In the genomic region with DNA sequence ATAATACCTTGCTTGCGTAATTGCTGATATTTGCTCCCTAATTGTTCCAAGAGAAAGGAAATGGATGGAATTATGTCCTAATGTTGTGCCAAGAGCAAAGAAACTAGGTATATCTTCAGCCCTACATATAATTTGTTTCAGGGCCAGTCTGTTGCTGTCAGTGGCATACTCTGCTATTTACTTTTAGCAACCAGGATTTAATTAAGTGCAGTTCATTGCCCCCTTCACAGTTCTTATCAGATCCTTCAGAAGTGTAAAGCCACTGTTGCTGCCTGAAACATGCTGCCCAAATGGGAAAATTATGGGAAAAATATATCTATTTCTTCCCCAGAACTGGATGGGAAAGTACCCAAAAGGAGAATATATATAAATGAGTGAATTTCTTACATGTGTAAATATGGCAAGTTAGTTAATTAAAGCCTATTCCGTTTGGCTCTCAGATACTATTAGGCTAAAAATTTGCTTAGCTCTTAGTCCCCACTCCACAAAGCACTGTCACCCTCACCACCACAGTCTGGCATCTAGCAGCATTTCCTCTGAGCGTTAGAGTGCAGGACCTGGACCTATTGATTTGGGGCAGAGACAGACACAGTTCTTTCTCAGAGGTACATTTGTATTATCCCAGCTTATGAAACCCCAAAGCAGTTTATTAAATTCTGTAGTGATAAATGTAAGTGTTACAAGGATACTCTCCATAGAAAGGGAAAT, we compare ENCODE assay signal across 20 cellular contexts.
"Had no signal": no experiment of that assay in that cellular context is flagged by ENCODE, and none has a peak within 500 bp of the region (broad histone marks: within the 10 kb centered on the region; RNA-seq: fewer than 3 reads in every experiment).

No MANE protein-coding gene starts in this region.

- H3K4me3 ChIP-seq: ascending aorta, left lung, thoracic aorta, vagina had no signal

- H3K9me3 Mint-ChIP-seq: activated naive CD4-positive, alpha-beta T cell treated with anti-CD3 and anti-CD28 coated beads, Interleukin-2, amount 50 U/mL, for 72 hours; dendritic cell treated with granulocyte-macrophage colony-stimulating factor and Interleukin-4, amounts not matched to agents 40 ng/mL and 50 ng/mL, for 4 days; naive thymus-derived CD8-positive, alpha-beta T cell; type B pancreatic cell had no signal

- H3K4me1 Mint-ChIP-seq: mesothelial cell of epicardium; naive thymus-derived CD8-positive, alpha-beta T cell had no signal

- H3K4me3 Mint-ChIP-seq: activated CD8-positive, alpha-beta T cell treated with anti-CD3 and anti-CD28 coated beads, Interleukin-2, amount 10 ng/mL, durations not matched to agents 7 days and 5 days; dendritic cell treated with granulocyte-macrophage colony-stimulating factor and Interleukin-4, amounts not matched to agents 40 ng/mL and 50 ng/mL, for 4 days; mesothelial cell of epicardium; naive thymus-derived CD8-positive, alpha-beta T cell; type B pancreatic cell had no signal

- ATAC-seq: activated CD4-positive, CD25-positive, alpha-beta regulatory T cell treated with anti-CD3 and anti-CD28 coated beads, Interleukin-2, amount 50 U/mL, for 24 hours; activated CD8-positive, alpha-beta T cell treated with anti-CD3 and anti-CD28 coated beads, Interleukin-2, amount 10 ng/mL, durations not matched to agents 7 days and 5 days; activated naive CD4-positive, alpha-beta T cell treated with anti-CD3 and anti-CD28 coated beads, Interleukin-2, amount 50 U/mL, for 72 hours; foreskin keratinocyte; left lung; naive thymus-derived CD8-positive, alpha-beta T cell had no signal

- H3K27me3 Mint-ChIP-seq: dendritic cell treated with granulocyte-macrophage colony-stimulating factor and Interleukin-4, amounts not matched to agents 40 ng/mL and 50 ng/mL, for 4 days; naive thymus-derived CD8-positive, alpha-beta T cell; type B pancreatic cell had no signal

- H3K36me3 Mint-ChIP-seq: activated naive CD4-positive, alpha-beta T cell treated with anti-CD3 and anti-CD28 coated beads, Interleukin-2, amount 50 U/mL, for 72 hours; mesothelial cell of epicardium; naive thymus-derived CD8-positive, alpha-beta T cell; type B pancreatic cell had no signal

- DNase-seq: activated CD4-positive, alpha-beta T cell treated with anti-CD3 and anti-CD28 coated beads, Interleukin-2, amount 50 U/mL, for 1 hour; activated CD8-positive, alpha-beta T cell treated with anti-CD3 and anti-CD28 coated beads, Interleukin-2, amount 10 ng/mL, durations not matched to agents 7 days and 5 days; activated gamma-delta T cell treated with Interleukin-2 at 50 U/mL for 16 hours; brain microvascular endothelial cell; caudate nucleus; effector CD4-positive, alpha-beta T cell; foreskin keratinocyte; left lung; naive thymus-derived CD8-positive, alpha-beta T cell; stimulated activated CD4-positive, alpha-beta T cell treated with anti-CD3 and anti-CD28 coated beads, Interleukin-4, amount 100 ng/mL, for 24 hours; stimulated activated naive CD4-positive, alpha-beta T cell treated with Interleukin-2 at 50 U/mL for 16 hours had no signal

- H3K27ac Mint-ChIP-seq: activated CD8-positive, alpha-beta T cell treated with anti-CD3 and anti-CD28 coated beads, Interleukin-2, amount 10 ng/mL, durations not matched to agents 7 days and 5 days; activated naive CD4-positive, alpha-beta T cell treated with anti-CD3 and anti-CD28 coated beads, Interleukin-2, amount 50 U/mL, for 72 hours; dendritic cell treated with granulocyte-macrophage colony-stimulating factor and Interleukin-4, amounts not matched to agents 40 ng/mL and 50 ng/mL, for 4 days; mesothelial cell of epicardium; naive thymus-derived CD8-positive, alpha-beta T cell; type B pancreatic cell had no signal

- H3K27ac ChIP-seq: ascending aorta, brain microvascular endothelial cell, foreskin keratinocyte, left lung, thoracic aorta, vagina, VCaP had no signal

- H3K9me3 ChIP-seq: ascending aorta, left lung, thoracic aorta, vagina had no signal

- H3K36me3 ChIP-seq: ascending aorta, brain microvascular endothelial cell, left lung, thoracic aorta, vagina had no signal

- H3K4me1 ChIP-seq: ascending aorta, foreskin keratinocyte, left lung, vagina had no signal

- H3K27me3 ChIP-seq: ascending aorta, brain microvascular endothelial cell, left lung, vagina had no signal
